9 cellular contexts compared by ENCODE assay signal in genomic region chr19:6521718-6522646, GRCh38. TPM values are rescaled to one million over a fixed set of nuclear protein-coding genes. Genes with fewer than 3 reads are reported as not detected.
DNase-seq lines count a peak whose midpoint lies in the region; ATAC-seq and TF ChIP-seq lines count a peak whose summit lies in the region.
"Had no signal": no experiment of that assay in that cellular context is flagged by ENCODE, and none has a peak within 500 bp of the region (broad histone marks: within the 10 kb centered on the region; RNA-seq: fewer than 3 reads in every experiment).

No MANE protein-coding gene starts in this region.

- no peak overlapping the region for H3K4me2 ChIP-seq in PC-3 (ENCODE audit: low read length)

- DNase-seq in stimulated activated CD4-positive, alpha-beta T cell treated with anti-CD3 and anti-CD28 coated beads, Interleukin-12 subunit alpha, Interleukin-12 subunit beta, amount 100 ng/mL, for 4 hours = peak; percentile 29
- no peak for DNase-seq in stimulated activated CD4-positive, alpha-beta T cell treated with anti-CD3 and anti-CD28 coated beads, Interleukin-2, amount 100 ng/mL, for 48 hours
- peak; percentile 61 for DNase-seq in activated CD8-positive, alpha-beta T cell treated with anti-CD3 and anti-CD28 coated beads, Interleukin-2, amount 10 ng/mL, durations not matched to agents 7 days and 5 days
- DNase-seq in naive B cell (peak; percentile 67), Kasumi-1 (lab: John Stamatoyannopoulos, UW) (no peak), DMS 273 (lab: John Stamatoyannopoulos, UW; ENCODE audit: unreplicated experiment) (no peak), PC-3 (no peak)

- peaks cover 34% of the 10 kb centered on the region for H3K4me1 Mint-ChIP-seq in activated CD8-positive, alpha-beta T cell treated with anti-CD3 and anti-CD28 coated beads, Interleukin-2, amount 10 ng/mL, durations not matched to agents 7 days and 5 days (ENCODE audit: low read depth)
- peaks cover 29 to 44% (median 35%) of the 10 kb centered on the region in 3 donors for H3K4me1 Mint-ChIP-seq in naive B cell

- no peak overlapping the region for H3K27ac ChIP-seq in PC-3 (ENCODE audit: low read length)

- H3K79me2 ChIP-seq in PC-3 (ENCODE audit: low read length) = no peaks in the 10 kb centered on the region

- POLR2A ChIA-PET in activated CD8-positive, alpha-beta T cell treated with anti-CD3 and anti-CD28 coated beads, Interleukin-2, amount 10 ng/mL, durations not matched to agents 7 days and 5 days (lab: Charles Lee) = interaction anchor here (0.6 to 1.0 kb wide), 4 partner anchors 9 to 148 kb away, joined by 3 read pairs; partner anchors contain the start of genes TNFSF14 and TNFSF9
- POLR2A ChIA-PET in PC-3 (lab: Charles Lee; ENCODE audit: unreplicated experiment) = interaction anchor here (0.6 kb wide), 1 partner anchor 1350 kb away, joined by 7 read pairs; no protein-coding TSS in a partner anchor

- no peaks in the 10 kb centered on the region for H3K27me3 Mint-ChIP-seq in activated CD8-positive, alpha-beta T cell treated with anti-CD3 and anti-CD28 coated beads, Interleukin-2, amount 10 ng/mL, durations not matched to agents 7 days and 5 days (ENCODE audit: low read depth)
- H3K27me3 Mint-ChIP-seq in naive B cell = no peaks in the 10 kb centered on the region

- H3K4me3 ChIP-seq in PC-3 (ENCODE audit: low read length) = no peak overlapping the region

- no TSS peak for BruUV-seq in PC-3 (replicated peaks; lab: Mats Ljungman, UMichigan)

- H3K27ac Mint-ChIP-seq in activated CD8-positive, alpha-beta T cell treated with anti-CD3 and anti-CD28 coated beads, Interleukin-2, amount 10 ng/mL, durations not matched to agents 7 days and 5 days = peak overlapping the region; percentile 54
- H3K27ac Mint-ChIP-seq in naive B cell = peak overlapping the region; percentile 83 to 98 (median 96)

- H3K4me3 Mint-ChIP-seq in activated CD8-positive, alpha-beta T cell treated with anti-CD3 and anti-CD28 coated beads, Interleukin-2, amount 10 ng/mL, durations not matched to agents 7 days and 5 days = no peak overlapping the region
- H3K4me3 Mint-ChIP-seq in naive B cell = peak overlapping the region; percentile 41 to 84 (median 72)

- H3K9me2 ChIP-seq in PC-3 (replicated peaks; ENCODE audit: low read length) = no peaks in the 10 kb centered on the region

- H3K4me1 ChIP-seq in PC-3 (ENCODE audit: insufficient read depth, low read length) = peaks cover 15% of the 10 kb centered on the region

- no peaks in the 10 kb centered on the region for H3K9me3 ChIP-seq in PC-3 (ENCODE audit: low read length)

- H3K36me3 ChIP-seq in PC-3 (ENCODE audit: low read depth, low read length) = no peaks in the 10 kb centered on the region

- no peaks in the 10 kb centered on the region for H3K36me3 Mint-ChIP-seq in activated CD8-positive, alpha-beta T cell treated with anti-CD3 and anti-CD28 coated beads, Interleukin-2, amount 10 ng/mL, durations not matched to agents 7 days and 5 days (ENCODE audit: low read depth)
- H3K36me3 Mint-ChIP-seq in naive B cell = no peaks in the 10 kb centered on the region

- no peaks in the 10 kb centered on the region for H3K9me3 Mint-ChIP-seq in activated CD8-positive, alpha-beta T cell treated with anti-CD3 and anti-CD28 coated beads, Interleukin-2, amount 10 ng/mL, durations not matched to agents 7 days and 5 days (ENCODE audit: insufficient read depth)
- H3K9me3 Mint-ChIP-seq in naive B cell = no peaks in the 10 kb centered on the region

- no peaks in the 10 kb centered on the region for H4K20me1 ChIP-seq in PC-3 (ENCODE audit: low read length)

- H2AFZ ChIP-seq in PC-3 (ENCODE audit: low read length) = no peak overlapping the region

- CTCF ChIA-PET in activated CD8-positive, alpha-beta T cell treated with anti-CD3 and anti-CD28 coated beads, Interleukin-2, amount 10 ng/mL, durations not matched to agents 7 days and 5 days (lab: Charles Lee) = interaction anchor here (2.1 kb wide), 1 partner anchor 341 kb away, joined by 7 read pairs; no protein-coding TSS in a partner anchor
- CTCF ChIA-PET in PC-3 (lab: Charles Lee) = no interaction called here

- ATAC-seq in HG03342 (IDR thresholded peaks at IDR 0.05; ENCODE audit: unreplicated experiment) (peak; percentile 55), naive B cell (ENCODE audit: low read depth in 2 of 2) (peak; percentile 67 to 80), PC-3 (no peak)
- peak; percentile 45 for ATAC-seq in activated CD8-positive, alpha-beta T cell treated with anti-CD3 and anti-CD28 coated beads, Interleukin-2, amount 10 ng/mL, durations not matched to agents 7 days and 5 days

- intact Hi-C loops in PC-3 (cut with micrococcal nuclease) = no loop called here

- no peaks in the 10 kb centered on the region for H3K27me3 ChIP-seq in PC-3 (ENCODE audit: low read length)

- H3F3A ChIP-seq in PC-3 (ENCODE audit: low read length, unreplicated experiment) = no peaks in the 10 kb centered on the region

- no peak for TF ChIP-seq CTCF in PC-3 (conservative IDR thresholded peaks at IDR 0.05; ENCODE audit: low read depth, low read length)

- H3K9ac ChIP-seq in PC-3 (ENCODE audit: low read length) = no peak overlapping the region

RNA-seq across cellular contexts. Expression of gene TNFSF9, which starts 8.8 kb away (rescaled TPM):
- total RNA-seq in activated CD8-positive, alpha-beta T cell treated with anti-CD3 and anti-CD28 coated beads, Interleukin-2, amount 10 ng/mL, durations not matched to agents 7 days and 5 days = 1 to 10 TPM; 1.5 to 1.7 TPM
- 1 to 10 TPM in 3 of 6 donors, under 1 TPM in 3; 0.67 to 6.7 (median 1.1) TPM for polyA plus RNA-seq in naive B cell (ENCODE audit: low read depth in 6 of 6)
- 9.6 and 12.5 TPM in 2 replicates for total RNA-seq in PC-3 (2014; rRNA removed)

RNA-seq across cellular contexts. Expression of gene TUBB4A, which starts 19.9 kb away (rescaled TPM):
- 1 to 10 TPM; 6.6 to 6.9 TPM for total RNA-seq in activated CD8-positive, alpha-beta T cell treated with anti-CD3 and anti-CD28 coated beads, Interleukin-2, amount 10 ng/mL, durations not matched to agents 7 days and 5 days
- 1 to 10 TPM in 5 of 6 donors, under 1 TPM in 1; 0.89 to 5.9 (median 2.3) TPM for polyA plus RNA-seq in naive B cell (ENCODE audit: low read depth in 6 of 6)
- total RNA-seq in PC-3 (2014; rRNA removed) = 4.6 and 6.0 TPM in 2 replicates

RNA-seq across cellular contexts. Expression of gene DENND1C, which starts 40.4 kb away (rescaled TPM):
- total RNA-seq in activated CD8-positive, alpha-beta T cell treated with anti-CD3 and anti-CD28 coated beads, Interleukin-2, amount 10 ng/mL, durations not matched to agents 7 days and 5 days = 10 to 100 TPM; 94.1 to 97.5 TPM
- 10 to 100 TPM; 36.5 to 72.3 (median 39.3) TPM for polyA plus RNA-seq in naive B cell (ENCODE audit: low read depth in 6 of 6)
- not detected in 2 replicates for total RNA-seq in PC-3 (2014; rRNA removed)
- total RNA-seq: pulmonary artery endothelial cell had no signal

RNA-seq across cellular contexts. Expression of gene CRB3, which starts 57.9 kb away (rescaled TPM):
- 1 to 10 TPM in 1 of 2 experiments, not detected in 1; 1.1 TPM for total RNA-seq in activated CD8-positive, alpha-beta T cell treated with anti-CD3 and anti-CD28 coated beads, Interleukin-2, amount 10 ng/mL, durations not matched to agents 7 days and 5 days
- polyA plus RNA-seq in naive B cell (ENCODE audit: low read depth in 6 of 6) = 1 to 10 TPM in 1 of 6 donors, under 1 TPM in 1, not detected in 4; 0.88 to 1.6 TPM
- total RNA-seq in PC-3 (2014; rRNA removed) = 67.4 and 71.3 TPM in 2 replicates

Comparison
In these comparisons a context has a peak if more than half of its experiments do, and no peak if none do; other contexts are left out.
1. DNase-seq: peak in stimulated activated CD4-positive, alpha-beta T cell treated with anti-CD3 and anti-CD28 coated beads, Interleukin-12 subunit alpha, Interleukin-12 subunit beta, amount 100 ng/mL, for 4 hours (single experiment), activated CD8-positive, alpha-beta T cell treated with anti-CD3 and anti-CD28 coated beads, Interleukin-2, amount 10 ng/mL, durations not matched to agents 7 days and 5 days (single experiment) and naive B cell (single experiment); none in stimulated activated CD4-positive, alpha-beta T cell treated with anti-CD3 and anti-CD28 coated beads, Interleukin-2, amount 100 ng/mL, for 48 hours (0 of 2), Kasumi-1 (0 of 2), DMS 273 (single experiment) and PC-3 (single experiment).
2. RNA of gene DENND1C, which starts 40.4 kb away (total RNA-seq): 94.1 to 97.5 TPM in activated CD8-positive, alpha-beta T cell treated with anti-CD3 and anti-CD28 coated beads, Interleukin-2, amount 10 ng/mL, durations not matched to agents 7 days and 5 days; not detected in PC-3; every median in the first group is over 10 times any median in the second.